10 cellular contexts compared by ENCODE assay signal in genomic region chr9:71680189-71680983, GRCh38.
DNase-seq lines count a peak whose midpoint lies in the region; ATAC-seq and TF ChIP-seq lines count a peak whose summit lies in the region.
"Had no signal": no experiment of that assay in that cellular context is flagged by ENCODE, and none has a peak within 500 bp of the region (broad histone marks: within the 10 kb centered on the region; RNA-seq: fewer than 3 reads in every experiment).

No MANE protein-coding gene starts in this region.

- DNase-seq in NCI-H69 (lab: John Stamatoyannopoulos, UW) (peak; percentile 41), fibroblast of lung (ENCODE audit: low read depth in 2 of 2) (peak; percentile 68 to 81), trophoblast cell (peak; percentile 90 to 98), NCI-H82 treated with DMSO at 0.1 percent for 48 hours (lab: John Stamatoyannopoulos, UW; ENCODE audit: unreplicated experiment) (no peak), HUDEP-2 (lab: John Stamatoyannopoulos, UW; ENCODE audit: unreplicated experiment in 76 of 76) (no peak), OCI-LY7 (ENCODE audit: low spot score) (no peak), mucosa of gallbladder (ENCODE audit: low spot score) (no peak)
- DNase-seq: caudate nucleus, NCI-H2029 had no signal

- H3K23ac ChIP-seq in trophoblast cell (ENCODE audit: low read length): no peak overlapping the region

- H4K20me1 ChIP-seq in fibroblast of lung (ENCODE audit: control insufficient read depth, extremely low read depth, insufficient read depth, low read length) (no peaks in the 10 kb centered on the region), OCI-LY7 (ENCODE audit: insufficient read depth, low read length) (no peaks in the 10 kb centered on the region)

- POLR2A ChIA-PET in OCI-LY7 (lab: Charles Lee): interaction anchor here (1.3 to 1.5 kb wide), 2 partner anchors 32 to 41 kb away, joined by 3 read pairs; no protein-coding TSS in a partner anchor

- no peak overlapping the region for H2BK12ac ChIP-seq in trophoblast cell (ENCODE audit: low read length)

- BruUV-seq in OCI-LY7 (replicated peaks; lab: Mats Ljungman, UMichigan): no TSS peak

- H3K36me3 ChIP-seq in fibroblast of lung (ENCODE audit: control insufficient read depth, insufficient read depth, low read length) (no peaks in the 10 kb centered on the region), trophoblast cell (ENCODE audit: control insufficient read depth in 1 of 2, insufficient read depth in 2 of 2, low read length in 2 of 2) (peaks cover 3 to 9% of the 10 kb centered on the region in 2 experiments), OCI-LY7 (ENCODE audit: insufficient read depth, low read length) (no peaks in the 10 kb centered on the region)

- H4K91ac ChIP-seq in trophoblast cell (ENCODE audit: low read depth, low read length): peak overlapping the region; percentile 64

- no peak overlapping the region for H3K18ac ChIP-seq in trophoblast cell (ENCODE audit: low read length)

- no peak overlapping the region for H3K14ac ChIP-seq in trophoblast cell (ENCODE audit: low read length)

- no peak overlapping the region for H3K4me3 ChIP-seq in fibroblast of lung (replicated peaks in 1 of 4; ENCODE audit: control extremely low read depth in 1 of 4, insufficient read depth in 1 of 4, low read depth in 3 of 4, low read length in 4 of 4)
- H3K4me3 ChIP-seq in trophoblast cell (ENCODE audit: low read depth, low read length): no peak overlapping the region
- H3K4me3 ChIP-seq in OCI-LY7 (ENCODE audit: low read depth, low read length, poor library complexity, severe bottlenecking): no peak overlapping the region

- H4K8ac ChIP-seq in trophoblast cell (ENCODE audit: low read depth, low read length): no peak overlapping the region

- no peak overlapping the region for H2AK5ac ChIP-seq in trophoblast cell (ENCODE audit: low read length)

- H3K27ac ChIP-seq in fibroblast of lung (ENCODE audit: insufficient read depth, low read length) (peak overlapping the region; percentile 13), trophoblast cell (ENCODE audit: low read depth, low read length) (peak overlapping the region; percentile 95), OCI-LY7 (ENCODE audit: low read depth, low read length, poor library complexity, severe bottlenecking) (no peak overlapping the region)

- H3K4me1 ChIP-seq in fibroblast of lung (ENCODE audit: control insufficient read depth, extremely low read depth, insufficient read depth, low read length) (peaks cover 29% of the 10 kb centered on the region), trophoblast cell (ENCODE audit: control insufficient read depth in 1 of 2, insufficient read depth in 2 of 2, low read length in 2 of 2) (peaks cover 13 to 20% of the 10 kb centered on the region in 2 experiments), OCI-LY7 (ENCODE audit: insufficient read depth, low read length, poor library complexity, severe bottlenecking) (no peaks in the 10 kb centered on the region)

- H2BK120ac ChIP-seq in trophoblast cell (ENCODE audit: insufficient read depth, low read length, poor library complexity): peak overlapping the region; percentile 71

- CTCF ChIA-PET in OCI-LY7 (lab: Charles Lee; ENCODE audit: unreplicated experiment): no interaction called here

- H3K9me3 ChIP-seq in fibroblast of lung (ENCODE audit: control insufficient read depth, insufficient read depth, low read depth, low read length) (no peaks in the 10 kb centered on the region), trophoblast cell (ENCODE audit: insufficient read depth, low read depth, low read length) (no peaks in the 10 kb centered on the region), OCI-LY7 (ENCODE audit: low read length) (no peaks in the 10 kb centered on the region)

- H3K27me3 ChIP-seq in fibroblast of lung (ENCODE audit: control insufficient read depth, insufficient read depth, low read length) (no peaks in the 10 kb centered on the region), trophoblast cell (ENCODE audit: insufficient read depth, low read length) (no peaks in the 10 kb centered on the region)

- no peak for TF ChIP-seq CTCF in fibroblast of lung (conservative IDR thresholded peaks at IDR 0.05 in 1 of 2, IDR thresholded peaks at IDR 0.05 in 1 of 2; ENCODE audit: low read depth in 1 of 2, low read length in 2 of 2)
- no peak for TF ChIP-seq CTCF in OCI-LY7 (conservative IDR thresholded peaks at IDR 0.05; ENCODE audit: low read length)

- H3K9ac ChIP-seq in fibroblast of lung (ENCODE audit: insufficient read depth, low read length) (no peak overlapping the region), trophoblast cell (ENCODE audit: low read length) (no peak overlapping the region)

- peak overlapping the region; percentile 60 for H2BK5ac ChIP-seq in trophoblast cell (ENCODE audit: low read depth, low read length, poor library complexity)

- no peaks in the 10 kb centered on the region for H3K9me2 ChIP-seq in OCI-LY7 (ENCODE audit: insufficient read depth, low read length)

- intact Hi-C loops in OCI-LY7 (cut with micrococcal nuclease; ENCODE audit: unreplicated experiment): loop anchor here (5.0 kb wide), 1 partner anchor 87 kb away; the partner anchor contains the start of gene CEMIP2

- H4K12ac ChIP-seq in trophoblast cell (ENCODE audit: low read depth, low read length): no peak overlapping the region

- peak overlapping the region; percentile 40 for H3K4me2 ChIP-seq in fibroblast of lung (ENCODE audit: extremely low read depth, insufficient read depth, low read length)
- peak overlapping the region; percentile 42 for H3K4me2 ChIP-seq in trophoblast cell (ENCODE audit: low read length)
- no peak overlapping the region for H3K4me2 ChIP-seq in OCI-LY7 (ENCODE audit: low read length)

- H3K4ac ChIP-seq in trophoblast cell (ENCODE audit: low read depth, low read length): no peak overlapping the region

- H3K79me1 ChIP-seq in trophoblast cell (ENCODE audit: low read length): peaks cover 23% of the 10 kb centered on the region

- no peaks in the 10 kb centered on the region for H3K79me2 ChIP-seq in fibroblast of lung (ENCODE audit: control insufficient read depth, insufficient read depth, low read length)
- H3K79me2 ChIP-seq in trophoblast cell (ENCODE audit: control insufficient read depth, insufficient read depth, low read length, poor library complexity): peaks cover 2% of the 10 kb centered on the region
- H3K79me2 ChIP-seq in OCI-LY7 (ENCODE audit: insufficient read depth, low read depth, low read length): no peaks in the 10 kb centered on the region

- WGBS in trophoblast cell (ENCODE audit: extremely low coverage, insufficient coverage, insufficient read length): no CpG with 5 or more reads among the region's 5 CpGs

- no peak overlapping the region for H2AFZ ChIP-seq in fibroblast of lung (ENCODE audit: low read length)
- no peak overlapping the region for H2AFZ ChIP-seq in trophoblast cell (ENCODE audit: insufficient read depth, low read length, poor library complexity)
- no peak overlapping the region for H2AFZ ChIP-seq in OCI-LY7 (ENCODE audit: low read length)

- ATAC-seq in GM19043 (IDR thresholded peaks at IDR 0.05; ENCODE audit: low read depth, unreplicated experiment): peak; percentile 54

Comparison
In these comparisons a context has a peak if more than half of its experiments do, and no peak if none do; other contexts are left out.
1. DNase-seq: peak in NCI-H69 (single experiment), fibroblast of lung (2 of 2) and trophoblast cell (2 of 2); none in NCI-H82 treated with DMSO at 0.1 percent for 48 hours (single experiment), HUDEP-2 (0 of 76), OCI-LY7 (single experiment) and mucosa of gallbladder (single experiment).